In genomic region chr10:99370993-99371392, GRCh38 we compare ENCODE assay signal across 8 cellular contexts. TPM values are rescaled to one million over a fixed set of nuclear protein-coding genes. Genes with fewer than 3 reads are reported as not detected.
DNase-seq lines count a peak whose midpoint lies in the region; ATAC-seq, FAIRE-seq and TF ChIP-seq lines count a peak whose summit lies in the region.

No MANE protein-coding gene starts in this region.

- no peak overlapping the region for H3K18ac ChIP-seq in mesendoderm (ENCODE audit: low read length)

- whole genome bisulfite sequencing in mesendoderm (ENCODE audit: extremely low coverage, insufficient coverage, low lambda C conversion rate) = no CpG with 5 or more reads among the region's 2 CpGs

- no peak for FAIRE-seq in astrocyte (lab: Jason Lieb, UNC)

- no peak overlapping the region for H3K56ac ChIP-seq in mesendoderm (ENCODE audit: low read length)

- H3K4me2 ChIP-seq in astrocyte (ENCODE audit: low read length) (no peak overlapping the region), mesendoderm (ENCODE audit: low read length) (no peak overlapping the region)

- peaks cover 14% of the 10 kb centered on the region for H3K4me1 ChIP-seq in astrocyte (ENCODE audit: insufficient read depth, low read length)
- peaks cover 6% of the 10 kb centered on the region for H3K4me1 ChIP-seq in mesendoderm (ENCODE audit: control insufficient read depth, low read depth, low read length)

- no peak overlapping the region for H2AFZ ChIP-seq in astrocyte (ENCODE audit: low read depth, low read length)

- H4K20me1 ChIP-seq in astrocyte (ENCODE audit: insufficient read depth, low read length) = no peaks in the 10 kb centered on the region

- peaks cover 5% of the 10 kb centered on the region for H3K4me1 Mint-ChIP-seq in activated CD8-positive, alpha-beta memory T cell treated with anti-CD3 and anti-CD28 coated beads, Interleukin-2, amount 10 ng/mL, durations not matched to agents 7 days and 5 days
- H3K4me1 Mint-ChIP-seq in astrocyte (ENCODE audit: low read depth, unreplicated experiment) (peaks cover 50% of the 10 kb centered on the region), immature natural killer cell (no peaks in the 10 kb centered on the region)

- H3K79me2 ChIP-seq in astrocyte (ENCODE audit: insufficient read depth, low read length) (no peaks in the 10 kb centered on the region), mesendoderm (ENCODE audit: control insufficient read depth, insufficient read depth, low read length) (no peaks in the 10 kb centered on the region)

- peaks cover 88% of the 10 kb centered on the region for H3K27me3 Mint-ChIP-seq in activated CD8-positive, alpha-beta memory T cell treated with anti-CD3 and anti-CD28 coated beads, Interleukin-2, amount 10 ng/mL, durations not matched to agents 7 days and 5 days
- H3K27me3 Mint-ChIP-seq in astrocyte (ENCODE audit: low read depth, unreplicated experiment) = no peaks in the 10 kb centered on the region
- H3K27me3 Mint-ChIP-seq in immature natural killer cell (ENCODE audit: low read depth in 3 of 3) = peaks cover 0 to 12% (median 9%) of the 10 kb centered on the region in 3 donors

- no peak overlapping the region for H2BK120ac ChIP-seq in mesendoderm (ENCODE audit: low read depth, low read length)

- no peaks in the 10 kb centered on the region for H3K36me3 Mint-ChIP-seq in activated CD8-positive, alpha-beta memory T cell treated with anti-CD3 and anti-CD28 coated beads, Interleukin-2, amount 10 ng/mL, durations not matched to agents 7 days and 5 days
- H3K36me3 Mint-ChIP-seq in astrocyte (ENCODE audit: low read depth, unreplicated experiment) (no peaks in the 10 kb centered on the region), immature natural killer cell (no peaks in the 10 kb centered on the region)

- DNase-seq in activated CD8-positive, alpha-beta memory T cell treated with anti-CD3 and anti-CD28 coated beads, Interleukin-2, amount 10 ng/mL, durations not matched to agents 7 days and 5 days = peak; percentile 52
- DNase-seq in activated CD8-positive, alpha-beta memory T cell treated with anti-CD3 and anti-CD28 coated beads, Interleukin-2, amount 50 U/mL, for 48 hours = no peak
- DNase-seq in HuH-7 (ENCODE audit: low spot score) (peak; percentile 37), astrocyte (ENCODE audit: low read depth) (peak; percentile 7), mesendoderm (peak; percentile 86), immature natural killer cell (no peak)
- no peak for DNase-seq in activated CD4-positive, alpha-beta T cell treated with anti-CD3 and anti-CD28 coated beads, Interleukin-2, amount 50 U/mL, for 4 hours

- H2BK5ac ChIP-seq in mesendoderm (ENCODE audit: low read length) = no peak overlapping the region

- no peak overlapping the region for H4K5ac ChIP-seq in mesendoderm (ENCODE audit: low read length)

- H4K8ac ChIP-seq in mesendoderm (ENCODE audit: low read depth, low read length) = no peak overlapping the region

- CTCF ChIA-PET in activated CD8-positive, alpha-beta memory T cell treated with anti-CD3 and anti-CD28 coated beads, Interleukin-2, amount 10 ng/mL, durations not matched to agents 7 days and 5 days (lab: Charles Lee) = no interaction called here

- peak; percentile 47 for TF ChIP-seq CTCF in astrocyte (IDR thresholded peaks at IDR 0.05; ENCODE audit: insufficient read depth, low read depth, low read length)

- H3K27ac Mint-ChIP-seq in activated CD8-positive, alpha-beta memory T cell treated with anti-CD3 and anti-CD28 coated beads, Interleukin-2, amount 10 ng/mL, durations not matched to agents 7 days and 5 days = no peak overlapping the region
- H3K27ac Mint-ChIP-seq in astrocyte (ENCODE audit: unreplicated experiment) = no peak overlapping the region
- no peak overlapping the region for H3K27ac Mint-ChIP-seq in immature natural killer cell

- H3K23ac ChIP-seq in mesendoderm (ENCODE audit: low read length) = no peak overlapping the region

- H2AK5ac ChIP-seq in mesendoderm (ENCODE audit: low read length) = no peak overlapping the region

- H3K79me1 ChIP-seq in mesendoderm (ENCODE audit: low read length) = no peaks in the 10 kb centered on the region

- no peak for ATAC-seq in activated CD8-positive, alpha-beta memory T cell treated with anti-CD3 and anti-CD28 coated beads, Interleukin-2, amount 10 ng/mL, durations not matched to agents 7 days and 5 days
- peak; percentile 96 for ATAC-seq in GM21619 (IDR thresholded peaks at IDR 0.05; ENCODE audit: unreplicated experiment)

- H3K27ac ChIP-seq in astrocyte (ENCODE audit: low read depth, low read length) = no peak overlapping the region
- H3K27ac ChIP-seq in mesendoderm (ENCODE audit: low read depth, low read length) = no peak overlapping the region

- H2BK15ac ChIP-seq in mesendoderm (replicated peaks; ENCODE audit: low read depth) = no peak overlapping the region

- no peak overlapping the region for H3K4me3 Mint-ChIP-seq in activated CD8-positive, alpha-beta memory T cell treated with anti-CD3 and anti-CD28 coated beads, Interleukin-2, amount 10 ng/mL, durations not matched to agents 7 days and 5 days
- no peak overlapping the region for H3K4me3 Mint-ChIP-seq in astrocyte (ENCODE audit: unreplicated experiment)
- H3K4me3 Mint-ChIP-seq in immature natural killer cell = no peak overlapping the region

- H3K9me3 ChIP-seq in astrocyte (ENCODE audit: insufficient read depth, low read depth, low read length) = no peaks in the 10 kb centered on the region

- H3K27me3 ChIP-seq in astrocyte (ENCODE audit: insufficient read depth, low read length) = peaks cover 2% of the 10 kb centered on the region
- no peaks in the 10 kb centered on the region for H3K27me3 ChIP-seq in mesendoderm (ENCODE audit: insufficient read depth, low read length, poor library complexity)

- H3K36me3 ChIP-seq in astrocyte (ENCODE audit: insufficient read depth, low read length) (no peaks in the 10 kb centered on the region), mesendoderm (ENCODE audit: control insufficient read depth, insufficient read depth, low read length) (no peaks in the 10 kb centered on the region)

- H3K4me3 ChIP-seq in astrocyte (ENCODE audit: insufficient read depth, low read depth, low read length) = no peak overlapping the region
- no peak overlapping the region for H3K4me3 ChIP-seq in mesendoderm (ENCODE audit: low read length)

- H3K9ac ChIP-seq in astrocyte (ENCODE audit: low read length) = no peak overlapping the region
- no peak overlapping the region for H3K9ac ChIP-seq in mesendoderm (ENCODE audit: low read length)

- H3K4ac ChIP-seq in mesendoderm (ENCODE audit: low read depth, low read length) = no peak overlapping the region

- no peaks in the 10 kb centered on the region for H3K9me3 Mint-ChIP-seq in activated CD8-positive, alpha-beta memory T cell treated with anti-CD3 and anti-CD28 coated beads, Interleukin-2, amount 10 ng/mL, durations not matched to agents 7 days and 5 days (ENCODE audit: low read depth)
- H3K9me3 Mint-ChIP-seq in astrocyte (ENCODE audit: unreplicated experiment) (peaks cover 2% of the 10 kb centered on the region), immature natural killer cell (no peaks in the 10 kb centered on the region)

RNA-seq across cellular contexts. Expression of gene CNNM1, which starts 41.8 kb away (rescaled TPM):
- not detected for total RNA-seq in activated CD8-positive, alpha-beta memory T cell treated with anti-CD3 and anti-CD28 coated beads, Interleukin-2, amount 10 ng/mL, durations not matched to agents 7 days and 5 days
- 2.0 and 2.5 TPM in 2 replicates for total RNA-seq in astrocyte
- polyA plus RNA-seq in mesendoderm (2013, experiment 1 of 2) = 0.14 TPM
- 0.15 TPM for polyA plus RNA-seq in mesendoderm (2013, experiment 2 of 2)
- not detected for polyA plus RNA-seq in immature natural killer cell

RNA-seq across cellular contexts. Expression of gene GOT1, which starts 59.4 kb away (rescaled TPM):
- 10 to 100 TPM; 33.2 to 36.5 TPM for total RNA-seq in activated CD8-positive, alpha-beta memory T cell treated with anti-CD3 and anti-CD28 coated beads, Interleukin-2, amount 10 ng/mL, durations not matched to agents 7 days and 5 days
- 46.8 and 47.4 TPM in 2 replicates for total RNA-seq in astrocyte
- polyA plus RNA-seq in mesendoderm (2013, experiment 1 of 2) = 39.0 TPM
- 41.3 TPM for polyA plus RNA-seq in mesendoderm (2013, experiment 2 of 2)
- polyA plus RNA-seq in immature natural killer cell = 10 to 100 TPM; 21.7 to 29.0 (median 27.6) TPM

Comparison
In these comparisons a context has a peak if more than half of its experiments do, and no peak if none do; other contexts are left out.
1. DNase-seq: peak in activated CD8-positive, alpha-beta memory T cell treated with anti-CD3 and anti-CD28 coated beads, Interleukin-2, amount 10 ng/mL, durations not matched to agents 7 days and 5 days (single experiment), HuH-7 (single experiment), astrocyte (single experiment) and mesendoderm (single experiment); none in activated CD8-positive, alpha-beta memory T cell treated with anti-CD3 and anti-CD28 coated beads, Interleukin-2, amount 50 U/mL, for 48 hours (single experiment), immature natural killer cell (0 of 3) and activated CD4-positive, alpha-beta T cell treated with anti-CD3 and anti-CD28 coated beads, Interleukin-2, amount 50 U/mL, for 4 hours (0 of 2).